Comparison of ENCODE assay signal across 1 cellular context in the genomic region with DNA sequence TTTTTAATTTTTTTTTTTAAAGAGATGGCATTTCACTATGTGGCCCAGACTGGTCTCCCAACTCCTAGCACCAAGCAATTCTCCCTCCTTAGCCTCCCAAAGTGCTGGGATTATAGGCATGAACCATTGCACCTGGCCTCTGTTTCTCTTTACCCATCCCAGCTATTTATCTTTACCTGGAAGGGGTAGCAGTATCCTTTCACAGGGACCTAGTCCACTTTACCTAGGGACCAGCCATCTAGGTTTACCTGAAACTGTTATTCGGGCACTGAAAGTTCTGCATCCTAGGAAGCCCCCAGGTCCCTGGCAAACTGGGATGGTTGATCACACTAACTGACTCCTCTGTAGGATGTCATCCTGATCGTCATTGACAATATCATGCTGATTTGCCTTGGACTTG.
TF ChIP-seq lines count a peak whose summit lies in the region.

No MANE protein-coding gene starts in this region.

TF ChIP-seq in IMR-90, 13 proteins besides CTCF, POLR2A, EP300 and RAD21:
- TF ChIP-seq RFX5 (IDR thresholded peaks at IDR 0.05; ENCODE audit: low read depth, low read length) (no peak), ELK1 (IDR thresholded peaks at IDR 0.05; ENCODE audit: borderline replicate concordance, low read depth, low read length) (no peak), CHD1 (IDR thresholded peaks at IDR 0.05; ENCODE audit: low read depth, low read length) (no peak), FOS (IDR thresholded peaks at IDR 0.05; ENCODE audit: low read depth, low read length) (no peak), RCOR1 (IDR thresholded peaks at IDR 0.05; ENCODE audit: insufficient replicate concordance, low read length) (no peak), MAFK (IDR thresholded peaks at IDR 0.05; ENCODE audit: low read depth, low read length) (no peak), USF2 (IDR thresholded peaks at IDR 0.05; ENCODE audit: low read depth, low read length) (no peak), BHLHE40 (IDR thresholded peaks at IDR 0.05; ENCODE audit: low read depth, low read length) (no peak), SMC3 (IDR thresholded peaks at IDR 0.05; ENCODE audit: low read depth, low read length) (no peak), CEBPB (IDR thresholded peaks at IDR 0.05; ENCODE audit: low read depth, low read length) (no peak)
